Comparison of ENCODE assay signal across 17 cellular contexts in genomic region chr21:17730782-17731181, GRCh38.
DNase-seq lines count a peak whose midpoint lies in the region; ATAC-seq, FAIRE-seq and TF ChIP-seq lines count a peak whose summit lies in the region.
"Had no signal": no experiment of that assay in that cellular context is flagged by ENCODE, and none has a peak within 500 bp of the region (broad histone marks: within the 10 kb centered on the region; RNA-seq: fewer than 3 reads in every experiment).

No MANE protein-coding gene starts in this region.

- no peaks in the 10 kb centered on the region for H3K9me3 ChIP-seq in neutrophil
- H3K9me3 ChIP-seq: testis had no signal

- H3K4me1 ChIP-seq in neutrophil (ENCODE audit: control insufficient read depth in 1 of 2, insufficient read depth in 1 of 2, low read depth in 1 of 2, low read length in 1 of 2) = peaks cover 11% of the 10 kb centered on the region in 2 experiments
- H3K4me1 ChIP-seq: testis had no signal

- peak overlapping the region; percentile 81 for H3K27ac ChIP-seq in neutrophil
- H3K27ac ChIP-seq: testis had no signal

- DNase-seq in H4 (ENCODE audit: low spot score) (peak; percentile 47), NOMO-1 (lab: John Stamatoyannopoulos, UW; ENCODE audit: unreplicated experiment in 2 of 2) (peak; percentile 68 to 95), choroid plexus epithelial cell (ENCODE audit: low read depth) (peak; percentile 82), putamen (ENCODE audit: low spot score) (no peak), NCI-H146 treated with DMSO at 0.1 percent for 48 hours (lab: John Stamatoyannopoulos, UW; ENCODE audit: unreplicated experiment) (no peak), frontal cortex (ENCODE audit: low spot score in 2 of 2) (no peak)
- DNase-seq: activated CD4-positive, alpha-beta T cell treated with anti-CD3 and anti-CD28 coated beads for 36 hours; anterior cingulate cortex; Calu3; effector CD8-positive, alpha-beta T cell; head of caudate nucleus; NCI-H187; T-cell; testis had no signal

- no peaks in the 10 kb centered on the region for H3K36me3 ChIP-seq in neutrophil

- no peaks in the 10 kb centered on the region for H3K27me3 ChIP-seq in neutrophil
- H3K27me3 ChIP-seq: testis had no signal

- FAIRE-seq in frontal cortex (lab: Jason Lieb, UNC) = no peak

- no peak for ATAC-seq in HG02973 (IDR thresholded peaks at IDR 0.05; ENCODE audit: unreplicated experiment)
- ATAC-seq: activated CD4-positive, alpha-beta T cell treated with anti-CD3 and anti-CD28 coated beads for 36 hours had no signal

- H3K4me3 ChIP-seq in choroid plexus epithelial cell (ENCODE audit: low read depth, low read length) (no peak overlapping the region), neutrophil (ENCODE audit: low read depth in 1 of 2, low read length in 1 of 2) (peak overlapping the region in 1 of 2 experiments; percentile 29)
- H3K4me3 ChIP-seq: smooth muscle cell, testis had no signal

- TF ChIP-seq CTCF in choroid plexus epithelial cell (conservative IDR thresholded peaks at IDR 0.05; ENCODE audit: low read depth, low read length) (no peak), neutrophil (IDR thresholded peaks at IDR 0.05) (no peak)

Comparison
In these comparisons a context has a peak if more than half of its experiments do, and no peak if none do; other contexts are left out.
1. DNase-seq: peak in H4 (single experiment), NOMO-1 (2 of 2) and choroid plexus epithelial cell (single experiment); none in putamen (single experiment), NCI-H146 treated with DMSO at 0.1 percent for 48 hours (single experiment) and frontal cortex (0 of 2).